2 cellular contexts compared by ENCODE assay signal in genomic region chr11:61587541-61587941, GRCh38.
TF ChIP-seq lines count a peak whose summit lies in the region.

No MANE protein-coding gene starts in this region.

TF ChIP-seq in HEK293T, 16 proteins besides CTCF, POLR2A, EP300 and RAD21 (continued from another document):
- TF ChIP-seq LEF1 (IDR thresholded peaks at IDR 0.05; ENCODE audit: borderline replicate concordance), result no peak
- no peak for TF ChIP-seq ELF4 (IDR thresholded peaks at IDR 0.05)
- no peak for TF ChIP-seq TARDBP (IDR thresholded peaks at IDR 0.05)
- TF ChIP-seq CTBP1 (IDR thresholded peaks at IDR 0.05; ENCODE audit: borderline replicate concordance), result no peak
- TF ChIP-seq FOXA1 (IDR thresholded peaks at IDR 0.05), result no peak
- TF ChIP-seq L3MBTL2 (conservative IDR thresholded peaks at IDR 0.05), result no peak

TF ChIP-seq in SK-N-SH, 30 proteins besides CTCF, POLR2A, EP300 and RAD21 (continued from another document):
- TF ChIP-seq FOSL2 (IDR thresholded peaks at IDR 0.05; ENCODE audit: borderline replicate concordance, low read depth) (no peak), CHD2 (IDR thresholded peaks at IDR 0.05; ENCODE audit: low read length, partially characterized antibody) (no peak), MEF2A (IDR thresholded peaks at IDR 0.05; ENCODE audit: borderline replicate concordance, low read depth) (no peak), MAX (IDR thresholded peaks at IDR 0.05; ENCODE audit: low read depth) (no peak), SIN3A (IDR thresholded peaks at IDR 0.05; ENCODE audit: borderline replicate concordance, low read depth, low read length) (no peak), JUND (IDR thresholded peaks at IDR 0.05) (no peak), REST (IDR thresholded peaks at IDR 0.05; ENCODE audit: low read depth, low read length) (no peak), NRF1 (IDR thresholded peaks at IDR 0.05; ENCODE audit: low read depth, low read length) (no peak), GATA2 (CRISPR knock-in tag; IDR thresholded peaks at IDR 0.05) (no peak)
TF ChIP-seq in SK-N-SH: peak in this region for 0.
